Comparison of ENCODE assay signal across 8 cellular contexts in the genomic region with DNA sequence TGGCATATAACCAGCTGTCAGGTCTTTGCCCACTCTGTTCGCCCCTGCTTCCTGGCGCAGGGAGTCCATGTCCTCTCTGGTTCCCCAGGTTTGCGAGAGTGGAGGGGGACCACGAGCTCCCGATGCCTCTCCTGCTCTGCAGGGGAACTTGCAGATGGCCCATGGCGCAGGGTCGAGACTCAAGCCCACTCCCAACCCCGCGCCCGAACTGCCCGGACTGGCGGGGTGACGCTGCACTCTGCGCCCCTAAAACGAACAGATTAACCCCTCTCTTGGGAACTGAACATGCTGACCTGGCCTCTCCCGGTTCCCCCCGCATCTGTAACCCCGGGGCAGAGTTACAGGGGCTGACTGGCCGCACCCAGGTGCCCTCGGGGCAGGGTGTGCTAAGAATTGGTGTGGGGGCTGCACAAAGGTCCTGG. TPM values are rescaled to one million over a fixed set of nuclear protein-coding genes. Genes with fewer than 3 reads are reported as not detected.
A peak's percentile ranks its signal among the peaks of the same experiment; 100 is the strongest.
DNase-seq lines count a peak whose midpoint lies in the region; ATAC-seq, FAIRE-seq and TF ChIP-seq lines count a peak whose summit lies in the region.

No MANE protein-coding gene starts in this region.

- intact Hi-C loops in heart left ventricle (cut with DNase I) (loop anchor here in 2 of 10 donors (5.0 to 10.0 kb wide), 2 partner anchors 83 to 1280 kb away; no protein-coding TSS in a partner anchor), left cardiac atrium (cut with DNase I) (no loop called here), uterus (cut with DNase I; ENCODE audit: low total_unique reads) (no loop called here)

- H3K27ac Mint-ChIP-seq in astrocyte (ENCODE audit: unreplicated experiment), result no peak overlapping the region

- no peaks in the 10 kb centered on the region for H3K27me3 Mint-ChIP-seq in astrocyte (ENCODE audit: low read depth, unreplicated experiment)

- H3K9ac ChIP-seq in astrocyte (ENCODE audit: low read length), result peak overlapping the region; percentile 86

- H3K4me3 Mint-ChIP-seq in astrocyte (ENCODE audit: unreplicated experiment), result peak overlapping the region; percentile 96

- H3K36me3 ChIP-seq in heart left ventricle (peaks cover 0 to 11% (median 7%) of the 10 kb centered on the region in 9 donors), astrocyte (ENCODE audit: insufficient read depth, low read length) (no peaks in the 10 kb centered on the region), lung (ENCODE audit: control insufficient read depth in 2 of 2, insufficient read depth in 2 of 2, low read length in 2 of 2) (peaks cover 0 to 8% of the 10 kb centered on the region in 2 donors), uterus (no peaks in the 10 kb centered on the region)

- peaks cover 30% of the 10 kb centered on the region for H3K79me2 ChIP-seq in astrocyte (ENCODE audit: insufficient read depth, low read length)

- peaks cover 20% of the 10 kb centered on the region for H4K20me1 ChIP-seq in astrocyte (ENCODE audit: insufficient read depth, low read length)

- peaks cover 7% of the 10 kb centered on the region for H3K4me1 Mint-ChIP-seq in astrocyte (ENCODE audit: low read depth, unreplicated experiment)

- H2AFZ ChIP-seq in astrocyte (ENCODE audit: low read depth, low read length), result peak overlapping the region; percentile 93

- H3K36me3 Mint-ChIP-seq in astrocyte (ENCODE audit: low read depth, unreplicated experiment), result no peaks in the 10 kb centered on the region

- ATAC-seq in heart left ventricle (no peak), left cardiac atrium (no peak), lung (ENCODE audit: insufficient read depth, low FRiP score) (no peak), HG03432 (IDR thresholded peaks at IDR 0.05; ENCODE audit: unreplicated experiment) (no peak)

- no peaks in the 10 kb centered on the region for H3K9me3 ChIP-seq in heart left ventricle
- H3K9me3 ChIP-seq in astrocyte (ENCODE audit: insufficient read depth, low read depth, low read length), result no peaks in the 10 kb centered on the region
- H3K9me3 ChIP-seq in lung (ENCODE audit: control insufficient read depth in 2 of 2, insufficient read depth in 1 of 2, low read length in 1 of 2), result peaks cover 0 to 2% of the 10 kb centered on the region in 2 donors
- H3K9me3 ChIP-seq in uterus, result no peaks in the 10 kb centered on the region

- H3K4me3 ChIP-seq in heart left ventricle (peak overlapping the region; percentile 65 to 98 (median 86)), astrocyte (ENCODE audit: insufficient read depth, low read depth, low read length) (peak overlapping the region; percentile 93), lung (peak overlapping the region; percentile 69), uterus (peak overlapping the region; percentile 70 to 85)

- H3K27me3 ChIP-seq in heart left ventricle (no peaks in the 10 kb centered on the region), astrocyte (ENCODE audit: insufficient read depth, low read length) (no peaks in the 10 kb centered on the region), lung (ENCODE audit: control insufficient read depth, insufficient read depth) (no peaks in the 10 kb centered on the region), uterus (no peaks in the 10 kb centered on the region)

- peak overlapping the region; percentile 95 for H3K4me2 ChIP-seq in astrocyte (ENCODE audit: low read length)

- DNase-seq in heart left ventricle (peak in 1 of 5 donors; percentile 36), left cardiac atrium (no peak), astrocyte (ENCODE audit: low read depth) (no peak), lung (ENCODE audit: low spot score) (no peak), uterus (no peak), Ammon's horn (ENCODE audit: low spot score) (no peak), NCI-H2196 (lab: John Stamatoyannopoulos, UW; ENCODE audit: unreplicated experiment) (no peak)

- H3K27ac ChIP-seq in heart left ventricle (peak overlapping the region in 10 of 12 donors; percentile 54 to 97 (median 84)), astrocyte (ENCODE audit: low read depth, low read length) (peak overlapping the region; percentile 23), lung (ENCODE audit: low read depth in 1 of 2, low read length in 1 of 2) (peak overlapping the region; percentile 11 to 69), uterus (peak overlapping the region; percentile 37 to 58)

- FAIRE-seq in astrocyte (lab: Jason Lieb, UNC), result no peak

- H3K9me3 Mint-ChIP-seq in astrocyte (ENCODE audit: unreplicated experiment), result no peaks in the 10 kb centered on the region

- 2 to 10% (median 8%) methylated on average over 11 to 20 of the region's 20 CpGs for WGBS in heart left ventricle, 4 donors
- 8% methylated on average over 20 of the region's 20 CpGs for WGBS in lung, 2 donors

- TF ChIP-seq CTCF in heart left ventricle (IDR thresholded peaks at IDR 0.05), result no peak
- TF ChIP-seq CTCF in astrocyte (IDR thresholded peaks at IDR 0.05; ENCODE audit: insufficient read depth, low read depth, low read length), result no peak
- TF ChIP-seq CTCF in lung (IDR thresholded peaks at IDR 0.05; ENCODE audit: control extremely low read depth, extremely low read depth), result no peak
- no peak for TF ChIP-seq CTCF in uterus (IDR thresholded peaks at IDR 0.05)

- no peak for TF ChIP-seq POLR2A in heart left ventricle (IDR thresholded peaks at IDR 0.05)
- no peak for TF ChIP-seq POLR2A in uterus (IDR thresholded peaks at IDR 0.05)

- H3K4me1 ChIP-seq in heart left ventricle, result peaks cover 4 to 58% (median 45%) of the 10 kb centered on the region in 12 donors
- peaks cover 12% of the 10 kb centered on the region for H3K4me1 ChIP-seq in astrocyte (ENCODE audit: insufficient read depth, low read length)
- peaks cover 3 to 19% of the 10 kb centered on the region in 2 donors for H3K4me1 ChIP-seq in lung (ENCODE audit: control insufficient read depth in 2 of 2, insufficient read depth in 2 of 2, low read length in 2 of 2)
- H3K4me1 ChIP-seq in uterus, result peaks cover 0 to 10% of the 10 kb centered on the region in 2 donors

RNA-seq across cellular contexts. Expression of gene PLA2G15, which starts 0.7 kb away (rescaled TPM):
- 10 to 100 TPM; 27.3 to 68.0 (median 45.4) TPM for total RNA-seq in heart left ventricle
- polyA plus RNA-seq in heart left ventricle, result 10 to 100 TPM; 25.8 to 66.6 TPM
- total RNA-seq in left cardiac atrium, result 10 to 100 TPM; 20.5 to 27.4 TPM
- 25.0 and 26.8 TPM in 2 replicates for total RNA-seq in astrocyte
- 10 to 100 TPM; 15.6 to 42.4 TPM for total RNA-seq in lung
- polyA plus RNA-seq in lung, result 10 to 100 TPM; 11.0 to 23.7 TPM
- 10 to 100 TPM in 2 of 4 donors, 1 to 10 TPM in 1, under 1 TPM in 1; 0.51 to 22.3 (median 7.9) TPM for total RNA-seq in uterus

RNA-seq across cellular contexts. Expression of gene ESRP2, which starts 8.6 kb away (rescaled TPM):
- total RNA-seq in heart left ventricle (1 to 10 TPM in 2 of 9 donors, under 1 TPM in 6, not detected in 1; 0.15 to 1.9 (median 0.63) TPM), left cardiac atrium (under 1 TPM; 0.32 to 0.42 TPM), astrocyte (2.5 and 5.1 TPM in 2 replicates), lung (10 to 100 TPM; 43.8 to 65.5 TPM), uterus (1 to 10 TPM in 1 of 4 donors, under 1 TPM in 3; 0.26 to 5.3 (median 0.50) TPM)
- polyA plus RNA-seq in heart left ventricle (under 1 TPM; 0.30 to 0.33 TPM), lung (10 to 100 TPM; 22.5 to 34.8 TPM)

RNA-seq across cellular contexts. Expression of gene SLC7A6, which starts 19.8 kb away (rescaled TPM):
- total RNA-seq in heart left ventricle (10 to 100 TPM; 32.7 to 76.0 (median 45.1) TPM), left cardiac atrium (10 to 100 TPM; 33.0 to 51.6 TPM), astrocyte (66.3 and 71.9 TPM in 2 replicates), lung (10 to 100 TPM; 25.8 to 36.2 TPM), uterus (10 to 100 TPM in 2 of 4 donors, 1 to 10 TPM in 2; 6.8 to 40.0 (median 19.6) TPM)
- polyA plus RNA-seq in heart left ventricle (10 to 100 TPM; 45.6 to 50.5 TPM), lung (10 to 100 TPM in 1 of 2 donors, 1 to 10 TPM in 1; 8.9 to 14.2 TPM)

Comparison
In these comparisons a context has a peak if more than half of its experiments do, and no peak if none do; other contexts are left out.
1. H3K27ac ChIP-seq: peak in every context shown above with its lines; median percentile 84 in heart left ventricle; 48 in uterus; 40 in lung; 23 in astrocyte.